In genomic region chr18:3683483-3683882, GRCh38 we compare ENCODE assay signal across 17 cellular contexts.
A peak's percentile ranks its signal among the peaks of the same experiment; 100 is the strongest.
DNase-seq lines count a peak whose midpoint lies in the region; ATAC-seq, FAIRE-seq and TF ChIP-seq lines count a peak whose summit lies in the region.
"Had no signal": no experiment of that assay in that cellular context is flagged by ENCODE, and none has a peak within 500 bp of the region (broad histone marks: within the 10 kb centered on the region; RNA-seq: fewer than 3 reads in every experiment).

No MANE protein-coding gene starts in this region.

- no peak overlapping the region for H3K4me2 ChIP-seq in IMR-90 (ENCODE audit: low read depth, low read length)

- dilution Hi-C loops in IMR-90 (cut with HindIII; ENCODE audit: low sequenced_read_pairs, unreplicated experiment): no loop called here

- H3K4ac ChIP-seq in IMR-90 (ENCODE audit: low read depth, low read length): no peak overlapping the region

- no peaks in the 10 kb centered on the region for H3K79me1 ChIP-seq in IMR-90 (ENCODE audit: low read depth in 1 of 2, low read length in 2 of 2)

- H3K27me3 ChIP-seq in IMR-90 (ENCODE audit: control insufficient read depth, insufficient read depth, low read length) (no peaks in the 10 kb centered on the region), bronchial epithelial cell (ENCODE audit: control insufficient read depth, insufficient read depth, low read length) (no peaks in the 10 kb centered on the region)
- H3K27me3 ChIP-seq: Peyer's patch had no signal

- DNase-seq in COR-L47 (lab: John Stamatoyannopoulos, UW) (peak; percentile 14), DMS53 (lab: John Stamatoyannopoulos, UW) (peak; percentile 40), IMR-90 (no peak), bronchial epithelial cell (ENCODE audit: low read depth) (peak; percentile 72), kidney tubule cell (ENCODE audit: low spot score) (no peak)
- DNase-seq in stimulated activated CD4-positive, alpha-beta T cell treated with anti-CD3 and anti-CD28 coated beads, Interleukin-15, amount 100 ng/mL, for 24 hours: no peak
- no peak for DNase-seq in stimulated activated naive CD4-positive, alpha-beta T cell treated with Interleukin-2 at 50 U/mL for 16 hours (lab: John Stamatoyannopoulos, UW)
- DNase-seq: CD4-positive, alpha-beta T cell; Kasumi-1; MM.1S; NCI-H1092 treated with DMSO at 0.1 percent for 48 hours; NCI-H446; NCI-H774; Peyer's patch; Right ventricle myocardium superior had no signal

- H3K27ac ChIP-seq in IMR-90 (ENCODE audit: insufficient read depth, low read length): no peak overlapping the region
- H3K27ac ChIP-seq: Peyer's patch, SK-N-MC had no signal

- 0 out of 3 replicates have a peak overlapping the region, but pooled peaks have one; percentile 68 for H2BK15ac ChIP-seq in IMR-90 (ENCODE audit: low read depth, low read length)

- H3K4me3 ChIP-seq in IMR-90 (ENCODE audit: insufficient read depth, low read depth, low read length) (no peak overlapping the region), bronchial epithelial cell (ENCODE audit: low read depth, low read length) (no peak overlapping the region)
- H3K4me3 ChIP-seq: Peyer's patch, SK-N-MC had no signal

- no peaks in the 10 kb centered on the region for H4K20me1 ChIP-seq in IMR-90 (ENCODE audit: insufficient read depth, low read length)

- no peak for TF ChIP-seq CTCF in IMR-90 (conservative IDR thresholded peaks at IDR 0.05; ENCODE audit: low read depth, low read length)
- no peak for TF ChIP-seq CTCF in bronchial epithelial cell (IDR thresholded peaks at IDR 0.05; ENCODE audit: insufficient read depth, low read length, severe bottlenecking)

- no peak overlapping the region for H4K91ac ChIP-seq in IMR-90 (ENCODE audit: insufficient read depth, low read depth, low read length)

- in situ Hi-C loops in IMR-90 (cut with MboI; ENCODE audit: low sequenced_read_pairs): no loop called here

- no peak overlapping the region for H3K9ac ChIP-seq in IMR-90 (ENCODE audit: low read depth, low read length)

- H2BK5ac ChIP-seq in IMR-90 (ENCODE audit: low read depth, low read length, poor library complexity, severe bottlenecking): no peak overlapping the region

- no peak overlapping the region for H2BK20ac ChIP-seq in IMR-90 (ENCODE audit: low read depth, low read length)

- no peak overlapping the region for H2AK9ac ChIP-seq in IMR-90 (replicated peaks; ENCODE audit: low read depth, low read length, poor library complexity)

- no peak overlapping the region for H3K23ac ChIP-seq in IMR-90 (ENCODE audit: low read depth, low read length)

- no peak overlapping the region for H3K56ac ChIP-seq in IMR-90 (ENCODE audit: extremely low read depth, insufficient read depth, low read length)

- no peaks in the 10 kb centered on the region; the same call in 1 of the 2 replicates for H3K9me1 ChIP-seq in IMR-90 (ENCODE audit: insufficient read depth, low read length)

- no peak for FAIRE-seq in bronchial epithelial cell (lab: Jason Lieb, UNC)
- FAIRE-seq: H54 had no signal

- intact Hi-C loops in IMR-90 (cut with micrococcal nuclease): no loop called here

- H4K5ac ChIP-seq in IMR-90 (ENCODE audit: low read depth, low read length): no peak overlapping the region

- H2AFZ ChIP-seq in IMR-90 (replicated peaks; ENCODE audit: low read length, poor library complexity): no peak overlapping the region

- WGBS in IMR-90 (ENCODE audit: extremely low coverage in 2 of 2, insufficient read length in 1 of 2), 2 experiments: 100% methylated on average over 1 of the region's 3 CpGs; no CpG with 5 or more reads in 1 of the 2 experiments

- no peak for TF ChIP-seq POLR2A in IMR-90 (IDR thresholded peaks at IDR 0.05; ENCODE audit: low read depth, low read length)

- H3K9me3 ChIP-seq in IMR-90 (ENCODE audit: control insufficient read depth, insufficient read depth, low read length): peaks cover 4% of the 10 kb centered on the region; the same call in 1 of the 2 replicates
- H3K9me3 ChIP-seq: Peyer's patch had no signal

- no peaks in the 10 kb centered on the region; the same call in 1 of the 2 replicates for H3K4me1 ChIP-seq in IMR-90 (ENCODE audit: control insufficient read depth, insufficient read depth, low read length)
- H3K4me1 ChIP-seq: Peyer's patch had no signal

- H4K8ac ChIP-seq in IMR-90 (ENCODE audit: low read depth in 2 of 2, low read length in 2 of 2): no peak overlapping the region

- H2AK5ac ChIP-seq in IMR-90 (ENCODE audit: low read depth, low read length): no peak overlapping the region

- no peak for ATAC-seq in IMR-90 (ENCODE audit: low read depth)

- POLR2A ChIA-PET in IMR-90 (lab: Charles Lee; ENCODE audit: unreplicated experiment): interaction anchor here (0.6 kb wide), 1 partner anchor 305 kb away, joined by 5 read pairs; no protein-coding TSS in a partner anchor

- BruUV-seq in IMR-90 (replicated peaks; lab: Mats Ljungman, UMichigan): no TSS peak

- CTCF ChIA-PET in IMR-90 (lab: Yijun Ruan, JAX): interaction anchor here (1.4 to 2.0 kb wide), 3 partner anchors 89 to 312 kb away, joined by 3 to 6 read pairs (median 4); no protein-coding TSS in a partner anchor

- TF ChIP-seq RAD21 in IMR-90 (IDR thresholded peaks at IDR 0.05; ENCODE audit: low read length): no peak

- H3K36me3 ChIP-seq in IMR-90 (ENCODE audit: control insufficient read depth, insufficient read depth, low read length) (no peaks in the 10 kb centered on the region), bronchial epithelial cell (ENCODE audit: control insufficient read depth, insufficient read depth, low read length) (no peaks in the 10 kb centered on the region)
- H3K36me3 ChIP-seq: Peyer's patch had no signal

- no peak overlapping the region for H2BK120ac ChIP-seq in IMR-90 (ENCODE audit: low read depth, low read length)

- no peak overlapping the region for H3K18ac ChIP-seq in IMR-90 (ENCODE audit: low read depth, low read length)

- no peak overlapping the region for H3K14ac ChIP-seq in IMR-90 (replicated peaks; ENCODE audit: low read depth, low read length)

TF ChIP-seq in IMR-90, 13 proteins besides CTCF, POLR2A, EP300 and RAD21:
- no peak for TF ChIP-seq NFE2L2 (IDR thresholded peaks at IDR 0.05; ENCODE audit: low read depth, low read length)
- no peak for TF ChIP-seq SMC3 (IDR thresholded peaks at IDR 0.05; ENCODE audit: low read depth, low read length)
- TF ChIP-seq MAZ (IDR thresholded peaks at IDR 0.05; ENCODE audit: borderline replicate concordance, low read depth, low read length): no peak
- TF ChIP-seq RCOR1 (IDR thresholded peaks at IDR 0.05; ENCODE audit: insufficient replicate concordance, low read length): no peak
- TF ChIP-seq FOS (IDR thresholded peaks at IDR 0.05; ENCODE audit: low read depth, low read length): no peak
- TF ChIP-seq, protein P1, sequence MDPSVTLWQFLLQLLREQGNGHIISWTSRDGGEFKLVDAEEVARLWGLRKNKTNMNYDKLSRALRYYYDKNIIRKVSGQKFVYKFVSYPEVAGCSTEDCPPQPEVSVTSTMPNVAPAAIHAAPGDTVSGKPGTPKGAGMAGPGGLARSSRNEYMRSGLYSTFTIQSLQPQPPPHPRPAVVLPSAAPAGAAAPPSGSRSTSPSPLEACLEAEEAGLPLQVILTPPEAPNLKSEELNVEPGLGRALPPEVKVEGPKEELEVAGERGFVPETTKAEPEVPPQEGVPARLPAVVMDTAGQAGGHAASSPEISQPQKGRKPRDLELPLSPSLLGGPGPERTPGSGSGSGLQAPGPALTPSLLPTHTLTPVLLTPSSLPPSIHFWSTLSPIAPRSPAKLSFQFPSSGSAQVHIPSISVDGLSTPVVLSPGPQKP (IDR thresholded peaks at IDR 0.05; ENCODE audit: borderline replicate concordance, low read depth, low read length): no peak
- TF ChIP-seq CEBPB (IDR thresholded peaks at IDR 0.05; ENCODE audit: low read depth, low read length): no peak
- TF ChIP-seq, protein P2, sequence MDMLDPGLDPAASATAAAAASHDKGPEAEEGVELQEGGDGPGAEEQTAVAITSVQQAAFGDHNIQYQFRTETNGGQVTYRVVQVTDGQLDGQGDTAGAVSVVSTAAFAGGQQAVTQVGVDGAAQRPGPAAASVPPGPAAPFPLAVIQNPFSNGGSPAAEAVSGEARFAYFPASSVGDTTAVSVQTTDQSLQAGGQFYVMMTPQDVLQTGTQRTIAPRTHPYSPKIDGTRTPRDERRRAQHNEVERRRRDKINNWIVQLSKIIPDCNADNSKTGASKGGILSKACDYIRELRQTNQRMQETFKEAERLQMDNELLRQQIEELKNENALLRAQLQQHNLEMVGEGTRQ (IDR thresholded peaks at IDR 0.05; ENCODE audit: low read depth, low read length): no peak
- no peak for TF ChIP-seq RFX5 (IDR thresholded peaks at IDR 0.05; ENCODE audit: low read depth, low read length)
- no peak for TF ChIP-seq MXI1 (IDR thresholded peaks at IDR 0.05; ENCODE audit: borderline replicate concordance, low read depth, low read length)
- TF ChIP-seq MAFK (IDR thresholded peaks at IDR 0.05; ENCODE audit: low read depth, low read length): no peak
- no peak for TF ChIP-seq CHD1 (IDR thresholded peaks at IDR 0.05; ENCODE audit: low read depth, low read length)
- TF ChIP-seq BHLHE40 (IDR thresholded peaks at IDR 0.05; ENCODE audit: low read depth, low read length): no peak

Comparison
In these comparisons a context has a peak if more than half of its experiments do, and no peak if none do; other contexts are left out.
1. DNase-seq: peak in COR-L47 (single experiment), DMS53 (single experiment) and bronchial epithelial cell (single experiment); none in IMR-90 (single experiment), kidney tubule cell (single experiment), stimulated activated CD4-positive, alpha-beta T cell treated with anti-CD3 and anti-CD28 coated beads, Interleukin-15, amount 100 ng/mL, for 24 hours (single experiment) and stimulated activated naive CD4-positive, alpha-beta T cell treated with Interleukin-2 at 50 U/mL for 16 hours (single experiment).